16 cellular contexts compared by ENCODE assay signal in genomic region chr2:239363946-239364637, GRCh38. TPM values are rescaled to one million over a fixed set of nuclear protein-coding genes. Genes with fewer than 3 reads are reported as not detected.
DNase-seq lines count a peak whose midpoint lies in the region; ATAC-seq and TF ChIP-seq lines count a peak whose summit lies in the region.
"Had no signal": no experiment of that assay in that cellular context is flagged by ENCODE, and none has a peak within 500 bp of the region (broad histone marks: within the 10 kb centered on the region; RNA-seq: fewer than 3 reads in every experiment).

No MANE protein-coding gene starts in this region.

- H3K9me3 ChIP-seq in CD8-positive, alpha-beta T cell (ENCODE audit: low read length): no peaks in the 10 kb centered on the region
- H3K9me3 ChIP-seq in KOPT-K1 (ENCODE audit: insufficient read depth, low read length, poor library complexity, severe bottlenecking): no peaks in the 10 kb centered on the region
- H3K9me3 ChIP-seq: right atrium auricular region, stomach had no signal

- no peaks in the 10 kb centered on the region for H3K36me3 ChIP-seq in CD8-positive, alpha-beta T cell (ENCODE audit: insufficient read depth, low read length)
- H3K36me3 ChIP-seq in KOPT-K1 (ENCODE audit: insufficient read depth, low read length): peaks cover 27% of the 10 kb centered on the region
- H3K36me3 ChIP-seq: right atrium auricular region had no signal

- ATAC-seq in CD8-positive, alpha-beta T cell: peak; percentile 89
- peak; percentile 89 for ATAC-seq in natural killer cell treated with Interleukin-12 subunit alpha and Interleukin-12 subunit beta and Interleukin-15 and Interleukin-18, amount 100 ng/mL, for 72 hours
- no peak for ATAC-seq in HG03045 (IDR thresholded peaks at IDR 0.05; ENCODE audit: unreplicated experiment)
- no peak for ATAC-seq in GM19328 (IDR thresholded peaks at IDR 0.05; ENCODE audit: unreplicated experiment)
- ATAC-seq: WTC11 had no signal

- H3K4me3 ChIP-seq in CD8-positive, alpha-beta T cell (ENCODE audit: low read depth, low read length): no peak overlapping the region
- H3K4me3 ChIP-seq: right atrium auricular region, SK-N-MC, stomach had no signal

- no peaks in the 10 kb centered on the region for H3K36me3 Mint-ChIP-seq in CD8-positive, alpha-beta T cell
- H3K36me3 Mint-ChIP-seq in activated naive CD4-positive, alpha-beta T cell treated with anti-CD3 and anti-CD28 coated beads, Interleukin-2, amount 10 ng/mL, durations not matched to agents 7 days and 5 days: peaks cover 16% of the 10 kb centered on the region
- H3K36me3 Mint-ChIP-seq in natural killer cell treated with Interleukin-12 subunit alpha and Interleukin-12 subunit beta and Interleukin-15 and Interleukin-18, amount 100 ng/mL, for 72 hours: no peaks in the 10 kb centered on the region
- H3K36me3 Mint-ChIP-seq: activated naive CD8-positive, alpha-beta T cell; WTC11 had no signal

- TF ChIP-seq CTCF in CD8-positive, alpha-beta T cell (IDR thresholded peaks at IDR 0.05): no peak

- H3K27ac ChIP-seq in CD8-positive, alpha-beta T cell (ENCODE audit: low read depth, low read length): no peak overlapping the region
- H3K27ac ChIP-seq in KOPT-K1 (ENCODE audit: low read depth, low read length, poor library complexity, severe bottlenecking): peak overlapping the region; percentile 41
- H3K27ac ChIP-seq: right atrium auricular region, SK-N-MC, stomach had no signal

- H3K4me1 Mint-ChIP-seq in CD8-positive, alpha-beta T cell (ENCODE audit: low read depth): peaks cover 23% of the 10 kb centered on the region
- H3K4me1 Mint-ChIP-seq in activated naive CD4-positive, alpha-beta T cell treated with anti-CD3 and anti-CD28 coated beads, Interleukin-2, amount 10 ng/mL, durations not matched to agents 7 days and 5 days: peaks cover 26% of the 10 kb centered on the region
- peaks cover 35 to 38% of the 10 kb centered on the region in 2 donors for H3K4me1 Mint-ChIP-seq in natural killer cell treated with Interleukin-12 subunit alpha and Interleukin-12 subunit beta and Interleukin-15 and Interleukin-18, amount 100 ng/mL, for 72 hours (ENCODE audit: low read depth in 2 of 2)

- CTCF ChIA-PET in CD8-positive, alpha-beta T cell (lab: Charles Lee): interaction anchor here (2.2 kb wide), 1 partner anchor 97 kb away, joined by 7 read pairs; no protein-coding TSS in a partner anchor
- CTCF ChIA-PET in activated naive CD4-positive, alpha-beta T cell treated with anti-CD3 and anti-CD28 coated beads, Interleukin-2, amount 10 ng/mL, durations not matched to agents 7 days and 5 days (lab: Charles Lee): no interaction called here

- no peaks in the 10 kb centered on the region for H3K27me3 Mint-ChIP-seq in CD8-positive, alpha-beta T cell (ENCODE audit: low read depth)
- no peaks in the 10 kb centered on the region for H3K27me3 Mint-ChIP-seq in activated naive CD4-positive, alpha-beta T cell treated with anti-CD3 and anti-CD28 coated beads, Interleukin-2, amount 10 ng/mL, durations not matched to agents 7 days and 5 days
- no peaks in the 10 kb centered on the region for H3K27me3 Mint-ChIP-seq in natural killer cell treated with Interleukin-12 subunit alpha and Interleukin-12 subunit beta and Interleukin-15 and Interleukin-18, amount 100 ng/mL, for 72 hours
- H3K27me3 Mint-ChIP-seq: activated naive CD8-positive, alpha-beta T cell had no signal

- no peaks in the 10 kb centered on the region for H3K27me3 ChIP-seq in CD8-positive, alpha-beta T cell (ENCODE audit: insufficient read depth, low read length)
- H3K27me3 ChIP-seq: right atrium auricular region, stomach had no signal

- peak overlapping the region; percentile 70 for H3K27ac Mint-ChIP-seq in CD8-positive, alpha-beta T cell
- peak overlapping the region; percentile 74 for H3K27ac Mint-ChIP-seq in activated naive CD4-positive, alpha-beta T cell treated with anti-CD3 and anti-CD28 coated beads, Interleukin-2, amount 10 ng/mL, durations not matched to agents 7 days and 5 days
- H3K27ac Mint-ChIP-seq in natural killer cell treated with Interleukin-12 subunit alpha and Interleukin-12 subunit beta and Interleukin-15 and Interleukin-18, amount 100 ng/mL, for 72 hours: peak overlapping the region in 1 of 2 donors; percentile 44
- H3K27ac Mint-ChIP-seq: activated naive CD8-positive, alpha-beta T cell; WTC11 had no signal

- peaks cover 15% of the 10 kb centered on the region for H3K4me1 ChIP-seq in CD8-positive, alpha-beta T cell (ENCODE audit: insufficient read depth, low read length)

- H3K9me3 Mint-ChIP-seq in CD8-positive, alpha-beta T cell: no peaks in the 10 kb centered on the region
- H3K9me3 Mint-ChIP-seq in activated naive CD4-positive, alpha-beta T cell treated with anti-CD3 and anti-CD28 coated beads, Interleukin-2, amount 10 ng/mL, durations not matched to agents 7 days and 5 days: no peaks in the 10 kb centered on the region
- H3K9me3 Mint-ChIP-seq in natural killer cell treated with Interleukin-12 subunit alpha and Interleukin-12 subunit beta and Interleukin-15 and Interleukin-18, amount 100 ng/mL, for 72 hours: no peaks in the 10 kb centered on the region
- H3K9me3 Mint-ChIP-seq: WTC11 had no signal

- intact Hi-C loops in CD8-positive, alpha-beta T cell (cut with DNase I, micrococcal nuclease): no loop called here

- DNase-seq in CD8-positive, alpha-beta T cell: peak in 5 of 7 experiments; percentile 16 to 74 (median 42)
- DNase-seq in activated naive CD4-positive, alpha-beta T cell treated with anti-CD3 and anti-CD28 coated beads, Interleukin-2, amount 10 ng/mL, durations not matched to agents 7 days and 5 days: no peak
- DNase-seq in natural killer cell treated with Interleukin-12 subunit alpha and Interleukin-12 subunit beta and Interleukin-15 and Interleukin-18, amount 100 ng/mL, for 72 hours (ENCODE audit: low spot score): peak; percentile 75
- no peak for DNase-seq in epidermal melanocyte (ENCODE audit: insufficient read length, low spot score)
- DNase-seq: erythroblast; HCEC 1CT; MM.1S; stimulated activated CD4-positive, alpha-beta T cell treated with anti-CD3 and anti-CD28 coated beads, Interleukin-2, amount 100 ng/mL, for 48 hours; stomach had no signal

- no peak overlapping the region for H3K4me3 Mint-ChIP-seq in CD8-positive, alpha-beta T cell
- H3K4me3 Mint-ChIP-seq in activated naive CD4-positive, alpha-beta T cell treated with anti-CD3 and anti-CD28 coated beads, Interleukin-2, amount 10 ng/mL, durations not matched to agents 7 days and 5 days: no peak overlapping the region
- peak overlapping the region; percentile 25 for H3K4me3 Mint-ChIP-seq in natural killer cell treated with Interleukin-12 subunit alpha and Interleukin-12 subunit beta and Interleukin-15 and Interleukin-18, amount 100 ng/mL, for 72 hours
- H3K4me3 Mint-ChIP-seq: activated naive CD8-positive, alpha-beta T cell; WTC11 had no signal

- POLR2A ChIA-PET in CD8-positive, alpha-beta T cell (lab: Charles Lee): interaction anchor here (0.6 kb wide), 1 partner anchor 24 kb away, joined by 4 read pairs; no protein-coding TSS in a partner anchor

RNA-seq across cellular contexts. Expression of gene HDAC4, which starts 36.7 kb away (rescaled TPM):
- 10 to 100 TPM; 28.3 to 35.7 TPM for total RNA-seq in CD8-positive, alpha-beta T cell
- 10 to 100 TPM; 22.3 to 48.6 TPM for total RNA-seq in natural killer cell treated with Interleukin-12 subunit alpha and Interleukin-12 subunit beta and Interleukin-15 and Interleukin-18, amount 100 ng/mL, for 72 hours

Comparison
In these comparisons a context has a peak if more than half of its experiments do, and no peak if none do; other contexts are left out.
1. ATAC-seq: peak in CD8-positive, alpha-beta T cell (single experiment) and natural killer cell treated with Interleukin-12 subunit alpha and Interleukin-12 subunit beta and Interleukin-15 and Interleukin-18, amount 100 ng/mL, for 72 hours (2 of 2); none in HG03045 (single experiment) and GM19328 (single experiment).
2. DNase-seq: peak in CD8-positive, alpha-beta T cell (5 of 7) and natural killer cell treated with Interleukin-12 subunit alpha and Interleukin-12 subunit beta and Interleukin-15 and Interleukin-18, amount 100 ng/mL, for 72 hours (single experiment); none in activated naive CD4-positive, alpha-beta T cell treated with anti-CD3 and anti-CD28 coated beads, Interleukin-2, amount 10 ng/mL, durations not matched to agents 7 days and 5 days (single experiment) and epidermal melanocyte (single experiment).